1 cellular context compared by ENCODE assay signal in the genomic region with DNA sequence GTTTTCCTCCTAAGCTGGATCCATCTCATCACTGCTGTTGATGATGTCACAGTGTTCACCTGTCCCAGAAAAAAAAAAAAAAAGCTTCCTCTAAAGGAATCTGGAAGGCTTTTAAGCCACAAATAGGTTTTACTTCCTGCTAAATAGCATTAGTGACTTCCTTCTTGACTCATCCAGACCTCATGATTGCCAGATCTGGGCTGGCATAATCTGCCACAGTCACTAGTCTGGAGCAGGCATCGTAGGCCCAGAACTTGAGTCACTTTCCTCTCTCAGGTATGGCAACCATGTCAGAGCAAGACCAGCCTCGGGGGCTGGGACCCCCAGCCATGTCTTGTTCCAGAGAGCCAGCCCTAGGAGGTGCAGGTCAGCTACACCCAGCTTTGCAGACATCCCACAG.
TF ChIP-seq lines count a peak whose summit lies in the region.

No MANE protein-coding gene starts in this region.

TF ChIP-seq in HepG2, 621 proteins besides CTCF, POLR2A, EP300 and RAD21:
- TF ChIP-seq CREB1 (IDR thresholded peaks at IDR 0.05) (peak; percentile 19; the same call in 1 of the 2 replicates), CREB1 (CRISPR knock-in tag; IDR thresholded peaks at IDR 0.05) (no peak), ZNF629 (CRISPR knock-in tag; conservative IDR thresholded peaks at IDR 0.05) (no peak)
